1 cellular context compared by ENCODE assay signal in the genomic region with DNA sequence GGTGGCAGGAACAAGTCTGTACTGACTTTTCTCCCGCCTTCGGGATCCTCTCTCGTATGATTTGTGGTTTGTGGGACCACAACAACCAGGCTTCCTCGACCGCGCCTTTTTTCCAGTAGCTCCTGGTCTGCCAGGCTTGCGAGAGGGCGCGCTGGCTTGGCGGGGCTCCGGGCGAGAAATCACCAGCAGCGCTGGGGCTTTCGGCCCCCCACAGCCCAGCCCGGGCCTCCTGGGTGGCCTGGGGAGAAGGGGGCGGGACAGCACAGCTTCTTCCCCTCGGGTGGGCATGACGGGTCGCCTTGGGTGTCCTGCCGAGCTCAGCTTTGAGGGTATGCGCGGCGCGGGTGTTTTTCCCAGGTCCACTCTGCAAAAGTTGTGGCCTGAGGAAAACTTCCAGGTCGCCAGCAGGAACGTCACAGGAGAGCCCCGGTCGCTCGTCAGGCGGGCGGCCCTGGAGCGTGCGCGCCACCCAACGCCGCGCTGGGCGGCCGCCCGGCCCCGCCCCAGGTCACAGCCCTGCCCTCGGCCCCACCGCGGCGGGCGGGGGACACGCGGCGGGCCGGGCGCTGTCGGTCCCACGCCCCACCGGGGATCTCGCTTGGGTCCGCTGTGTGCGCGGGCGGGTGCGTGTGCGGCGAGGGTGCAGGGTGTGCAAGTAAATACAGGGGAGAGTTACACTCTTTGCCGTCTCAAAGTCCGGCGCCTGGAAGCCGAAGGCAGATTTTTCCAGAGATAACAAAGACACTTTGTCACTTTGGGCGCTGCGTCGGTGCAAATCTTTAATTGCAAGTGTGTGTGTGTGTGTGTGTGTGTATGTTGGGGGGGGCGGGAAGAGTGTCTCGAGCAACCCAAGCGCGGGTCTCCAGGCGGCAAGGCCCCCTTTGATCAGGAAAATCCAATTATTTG.
TF ChIP-seq lines count a peak whose summit lies in the region.

No MANE protein-coding gene starts in this region.

TF ChIP-seq in HepG2, 621 proteins besides CTCF, POLR2A, EP300 and RAD21 (continued from another document and continues in another):
- TF ChIP-seq, protein P1, sequence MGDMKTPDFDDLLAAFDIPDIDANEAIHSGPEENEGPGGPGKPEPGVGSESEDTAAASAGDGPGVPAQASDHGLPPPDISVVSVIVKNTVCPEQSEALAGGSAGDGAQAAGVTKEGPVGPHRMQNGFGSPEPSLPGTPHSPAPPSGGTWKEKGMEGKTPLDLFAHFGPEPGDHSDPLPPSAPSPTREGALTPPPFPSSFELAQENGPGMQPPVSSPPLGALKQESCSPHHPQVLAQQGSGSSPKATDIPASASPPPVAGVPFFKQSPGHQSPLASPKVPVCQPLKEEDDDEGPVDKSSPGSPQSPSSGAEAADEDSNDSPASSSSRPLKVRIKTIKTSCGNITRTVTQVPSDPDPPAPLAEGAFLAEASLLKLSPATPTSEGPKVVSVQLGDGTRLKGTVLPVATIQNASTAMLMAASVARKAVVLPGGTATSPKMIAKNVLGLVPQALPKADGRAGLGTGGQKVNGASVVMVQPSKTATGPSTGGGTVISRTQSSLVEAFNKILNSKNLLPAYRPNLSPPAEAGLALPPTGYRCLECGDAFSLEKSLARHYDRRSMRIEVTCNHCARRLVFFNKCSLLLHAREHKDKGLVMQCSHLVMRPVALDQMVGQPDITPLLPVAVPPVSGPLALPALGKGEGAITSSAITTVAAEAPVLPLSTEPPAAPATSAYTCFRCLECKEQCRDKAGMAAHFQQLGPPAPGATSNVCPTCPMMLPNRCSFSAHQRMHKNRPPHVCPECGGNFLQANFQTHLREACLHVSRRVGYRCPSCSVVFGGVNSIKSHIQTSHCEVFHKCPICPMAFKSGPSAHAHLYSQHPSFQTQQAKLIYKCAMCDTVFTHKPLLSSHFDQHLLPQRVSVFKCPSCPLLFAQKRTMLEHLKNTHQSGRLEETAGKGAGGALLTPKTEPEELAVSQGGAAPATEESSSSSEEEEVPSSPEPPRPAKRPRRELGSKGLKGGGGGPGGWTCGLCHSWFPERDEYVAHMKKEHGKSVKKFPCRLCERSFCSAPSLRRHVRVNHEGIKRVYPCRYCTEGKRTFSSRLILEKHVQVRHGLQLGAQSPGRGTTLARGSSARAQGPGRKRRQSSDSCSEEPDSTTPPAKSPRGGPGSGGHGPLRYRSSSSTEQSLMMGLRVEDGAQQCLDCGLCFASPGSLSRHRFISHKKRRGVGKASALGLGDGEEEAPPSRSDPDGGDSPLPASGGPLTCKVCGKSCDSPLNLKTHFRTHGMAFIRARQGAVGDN (CRISPR knock-in tag; IDR thresholded peaks at IDR 0.05): peak; percentile 46
- TF ChIP-seq ZNF3 (CRISPR knock-in tag; IDR thresholded peaks at IDR 0.05) (no peak), SP2 (CRISPR knock-in tag; IDR thresholded peaks at IDR 0.05) (peak; percentile 15; the same call in 1 of the 2 replicates), ZNF260 (CRISPR knock-in tag; IDR thresholded peaks at IDR 0.05; ENCODE audit: borderline replicate concordance, low read depth) (no peak), ZFY (CRISPR knock-in tag; IDR thresholded peaks at IDR 0.05) (peak; percentile 48), PHF8 (CRISPR knock-in tag; IDR thresholded peaks at IDR 0.05) (no peak; the same call in none of the 2 replicates), POLR2AphosphoS5 (IDR thresholded peaks at IDR 0.05; ENCODE audit: low read depth, low read length) (peak; percentile 81), GLI4 (CRISPR knock-in tag; IDR thresholded peaks at IDR 0.05; ENCODE audit: borderline replicate concordance) (no peak), TRIM24 (CRISPR knock-in tag; IDR thresholded peaks at IDR 0.05) (peak; percentile 84), HNF4A (CRISPR knock-in tag; IDR thresholded peaks at IDR 0.05) (peak; percentile 64; the same call in 1 of the 2 replicates), NRL (CRISPR knock-in tag; IDR thresholded peaks at IDR 0.05; ENCODE audit: borderline replicate concordance) (no peak; the same call in 1 of the 2 replicates), ZNF772 (CRISPR knock-in tag; IDR thresholded peaks at IDR 0.05) (no peak; the same call in 1 of the 2 replicates), KAT7 (CRISPR knock-in tag; IDR thresholded peaks at IDR 0.05; ENCODE audit: borderline replicate concordance) (no peak), ZNF768 (CRISPR knock-in tag; IDR thresholded peaks at IDR 0.05) (peak; percentile 72; the same call in 1 of the 2 replicates)
- TF ChIP-seq, protein P2, sequence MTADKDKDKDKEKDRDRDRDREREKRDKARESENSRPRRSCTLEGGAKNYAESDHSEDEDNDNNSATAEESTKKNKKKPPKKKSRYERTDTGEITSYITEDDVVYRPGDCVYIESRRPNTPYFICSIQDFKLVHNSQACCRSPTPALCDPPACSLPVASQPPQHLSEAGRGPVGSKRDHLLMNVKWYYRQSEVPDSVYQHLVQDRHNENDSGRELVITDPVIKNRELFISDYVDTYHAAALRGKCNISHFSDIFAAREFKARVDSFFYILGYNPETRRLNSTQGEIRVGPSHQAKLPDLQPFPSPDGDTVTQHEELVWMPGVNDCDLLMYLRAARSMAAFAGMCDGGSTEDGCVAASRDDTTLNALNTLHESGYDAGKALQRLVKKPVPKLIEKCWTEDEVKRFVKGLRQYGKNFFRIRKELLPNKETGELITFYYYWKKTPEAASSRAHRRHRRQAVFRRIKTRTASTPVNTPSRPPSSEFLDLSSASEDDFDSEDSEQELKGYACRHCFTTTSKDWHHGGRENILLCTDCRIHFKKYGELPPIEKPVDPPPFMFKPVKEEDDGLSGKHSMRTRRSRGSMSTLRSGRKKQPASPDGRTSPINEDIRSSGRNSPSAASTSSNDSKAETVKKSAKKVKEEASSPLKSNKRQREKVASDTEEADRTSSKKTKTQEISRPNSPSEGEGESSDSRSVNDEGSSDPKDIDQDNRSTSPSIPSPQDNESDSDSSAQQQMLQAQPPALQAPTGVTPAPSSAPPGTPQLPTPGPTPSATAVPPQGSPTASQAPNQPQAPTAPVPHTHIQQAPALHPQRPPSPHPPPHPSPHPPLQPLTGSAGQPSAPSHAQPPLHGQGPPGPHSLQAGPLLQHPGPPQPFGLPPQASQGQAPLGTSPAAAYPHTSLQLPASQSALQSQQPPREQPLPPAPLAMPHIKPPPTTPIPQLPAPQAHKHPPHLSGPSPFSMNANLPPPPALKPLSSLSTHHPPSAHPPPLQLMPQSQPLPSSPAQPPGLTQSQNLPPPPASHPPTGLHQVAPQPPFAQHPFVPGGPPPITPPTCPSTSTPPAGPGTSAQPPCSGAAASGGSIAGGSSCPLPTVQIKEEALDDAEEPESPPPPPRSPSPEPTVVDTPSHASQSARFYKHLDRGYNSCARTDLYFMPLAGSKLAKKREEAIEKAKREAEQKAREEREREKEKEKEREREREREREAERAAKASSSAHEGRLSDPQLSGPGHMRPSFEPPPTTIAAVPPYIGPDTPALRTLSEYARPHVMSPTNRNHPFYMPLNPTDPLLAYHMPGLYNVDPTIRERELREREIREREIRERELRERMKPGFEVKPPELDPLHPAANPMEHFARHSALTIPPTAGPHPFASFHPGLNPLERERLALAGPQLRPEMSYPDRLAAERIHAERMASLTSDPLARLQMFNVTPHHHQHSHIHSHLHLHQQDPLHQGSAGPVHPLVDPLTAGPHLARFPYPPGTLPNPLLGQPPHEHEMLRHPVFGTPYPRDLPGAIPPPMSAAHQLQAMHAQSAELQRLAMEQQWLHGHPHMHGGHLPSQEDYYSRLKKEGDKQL (CRISPR knock-in tag; IDR thresholded peaks at IDR 0.05; ENCODE audit: low read depth): no peak
- TF ChIP-seq, protein P3, sequence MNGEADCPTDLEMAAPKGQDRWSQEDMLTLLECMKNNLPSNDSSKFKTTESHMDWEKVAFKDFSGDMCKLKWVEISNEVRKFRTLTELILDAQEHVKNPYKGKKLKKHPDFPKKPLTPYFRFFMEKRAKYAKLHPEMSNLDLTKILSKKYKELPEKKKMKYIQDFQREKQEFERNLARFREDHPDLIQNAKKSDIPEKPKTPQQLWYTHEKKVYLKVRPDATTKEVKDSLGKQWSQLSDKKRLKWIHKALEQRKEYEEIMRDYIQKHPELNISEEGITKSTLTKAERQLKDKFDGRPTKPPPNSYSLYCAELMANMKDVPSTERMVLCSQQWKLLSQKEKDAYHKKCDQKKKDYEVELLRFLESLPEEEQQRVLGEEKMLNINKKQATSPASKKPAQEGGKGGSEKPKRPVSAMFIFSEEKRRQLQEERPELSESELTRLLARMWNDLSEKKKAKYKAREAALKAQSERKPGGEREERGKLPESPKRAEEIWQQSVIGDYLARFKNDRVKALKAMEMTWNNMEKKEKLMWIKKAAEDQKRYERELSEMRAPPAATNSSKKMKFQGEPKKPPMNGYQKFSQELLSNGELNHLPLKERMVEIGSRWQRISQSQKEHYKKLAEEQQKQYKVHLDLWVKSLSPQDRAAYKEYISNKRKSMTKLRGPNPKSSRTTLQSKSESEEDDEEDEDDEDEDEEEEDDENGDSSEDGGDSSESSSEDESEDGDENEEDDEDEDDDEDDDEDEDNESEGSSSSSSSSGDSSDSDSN (CRISPR knock-in tag; IDR thresholded peaks at IDR 0.05): no peak; the same call in 1 of the 2 replicates
- TF ChIP-seq, protein P4, sequence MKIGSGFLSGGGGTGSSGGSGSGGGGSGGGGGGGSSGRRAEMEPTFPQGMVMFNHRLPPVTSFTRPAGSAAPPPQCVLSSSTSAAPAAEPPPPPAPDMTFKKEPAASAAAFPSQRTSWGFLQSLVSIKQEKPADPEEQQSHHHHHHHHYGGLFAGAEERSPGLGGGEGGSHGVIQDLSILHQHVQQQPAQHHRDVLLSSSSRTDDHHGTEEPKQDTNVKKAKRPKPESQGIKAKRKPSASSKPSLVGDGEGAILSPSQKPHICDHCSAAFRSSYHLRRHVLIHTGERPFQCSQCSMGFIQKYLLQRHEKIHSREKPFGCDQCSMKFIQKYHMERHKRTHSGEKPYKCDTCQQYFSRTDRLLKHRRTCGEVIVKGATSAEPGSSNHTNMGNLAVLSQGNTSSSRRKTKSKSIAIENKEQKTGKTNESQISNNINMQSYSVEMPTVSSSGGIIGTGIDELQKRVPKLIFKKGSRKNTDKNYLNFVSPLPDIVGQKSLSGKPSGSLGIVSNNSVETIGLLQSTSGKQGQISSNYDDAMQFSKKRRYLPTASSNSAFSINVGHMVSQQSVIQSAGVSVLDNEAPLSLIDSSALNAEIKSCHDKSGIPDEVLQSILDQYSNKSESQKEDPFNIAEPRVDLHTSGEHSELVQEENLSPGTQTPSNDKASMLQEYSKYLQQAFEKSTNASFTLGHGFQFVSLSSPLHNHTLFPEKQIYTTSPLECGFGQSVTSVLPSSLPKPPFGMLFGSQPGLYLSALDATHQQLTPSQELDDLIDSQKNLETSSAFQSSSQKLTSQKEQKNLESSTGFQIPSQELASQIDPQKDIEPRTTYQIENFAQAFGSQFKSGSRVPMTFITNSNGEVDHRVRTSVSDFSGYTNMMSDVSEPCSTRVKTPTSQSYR (CRISPR knock-in tag; IDR thresholded peaks at IDR 0.05; ENCODE audit: borderline replicate concordance): peak; percentile 82
- TF ChIP-seq, protein P5, sequence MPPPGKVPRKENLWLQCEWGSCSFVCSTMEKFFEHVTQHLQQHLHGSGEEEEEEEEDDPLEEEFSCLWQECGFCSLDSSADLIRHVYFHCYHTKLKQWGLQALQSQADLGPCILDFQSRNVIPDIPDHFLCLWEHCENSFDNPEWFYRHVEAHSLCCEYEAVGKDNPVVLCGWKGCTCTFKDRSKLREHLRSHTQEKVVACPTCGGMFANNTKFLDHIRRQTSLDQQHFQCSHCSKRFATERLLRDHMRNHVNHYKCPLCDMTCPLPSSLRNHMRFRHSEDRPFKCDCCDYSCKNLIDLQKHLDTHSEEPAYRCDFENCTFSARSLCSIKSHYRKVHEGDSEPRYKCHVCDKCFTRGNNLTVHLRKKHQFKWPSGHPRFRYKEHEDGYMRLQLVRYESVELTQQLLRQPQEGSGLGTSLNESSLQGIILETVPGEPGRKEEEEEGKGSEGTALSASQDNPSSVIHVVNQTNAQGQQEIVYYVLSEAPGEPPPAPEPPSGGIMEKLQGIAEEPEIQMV (CRISPR knock-in tag; IDR thresholded peaks at IDR 0.05; ENCODE audit: low read depth): peak; percentile 100
- TF ChIP-seq, protein P6, sequence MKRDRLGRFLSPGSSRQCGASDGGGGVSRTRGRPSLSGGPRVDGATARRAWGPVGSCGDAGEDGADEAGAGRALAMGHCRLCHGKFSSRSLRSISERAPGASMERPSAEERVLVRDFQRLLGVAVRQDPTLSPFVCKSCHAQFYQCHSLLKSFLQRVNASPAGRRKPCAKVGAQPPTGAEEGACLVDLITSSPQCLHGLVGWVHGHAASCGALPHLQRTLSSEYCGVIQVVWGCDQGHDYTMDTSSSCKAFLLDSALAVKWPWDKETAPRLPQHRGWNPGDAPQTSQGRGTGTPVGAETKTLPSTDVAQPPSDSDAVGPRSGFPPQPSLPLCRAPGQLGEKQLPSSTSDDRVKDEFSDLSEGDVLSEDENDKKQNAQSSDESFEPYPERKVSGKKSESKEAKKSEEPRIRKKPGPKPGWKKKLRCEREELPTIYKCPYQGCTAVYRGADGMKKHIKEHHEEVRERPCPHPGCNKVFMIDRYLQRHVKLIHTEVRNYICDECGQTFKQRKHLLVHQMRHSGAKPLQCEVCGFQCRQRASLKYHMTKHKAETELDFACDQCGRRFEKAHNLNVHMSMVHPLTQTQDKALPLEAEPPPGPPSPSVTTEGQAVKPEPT (CRISPR knock-in tag; IDR thresholded peaks at IDR 0.05; ENCODE audit: low read depth): no peak
- TF ChIP-seq, protein P7, sequence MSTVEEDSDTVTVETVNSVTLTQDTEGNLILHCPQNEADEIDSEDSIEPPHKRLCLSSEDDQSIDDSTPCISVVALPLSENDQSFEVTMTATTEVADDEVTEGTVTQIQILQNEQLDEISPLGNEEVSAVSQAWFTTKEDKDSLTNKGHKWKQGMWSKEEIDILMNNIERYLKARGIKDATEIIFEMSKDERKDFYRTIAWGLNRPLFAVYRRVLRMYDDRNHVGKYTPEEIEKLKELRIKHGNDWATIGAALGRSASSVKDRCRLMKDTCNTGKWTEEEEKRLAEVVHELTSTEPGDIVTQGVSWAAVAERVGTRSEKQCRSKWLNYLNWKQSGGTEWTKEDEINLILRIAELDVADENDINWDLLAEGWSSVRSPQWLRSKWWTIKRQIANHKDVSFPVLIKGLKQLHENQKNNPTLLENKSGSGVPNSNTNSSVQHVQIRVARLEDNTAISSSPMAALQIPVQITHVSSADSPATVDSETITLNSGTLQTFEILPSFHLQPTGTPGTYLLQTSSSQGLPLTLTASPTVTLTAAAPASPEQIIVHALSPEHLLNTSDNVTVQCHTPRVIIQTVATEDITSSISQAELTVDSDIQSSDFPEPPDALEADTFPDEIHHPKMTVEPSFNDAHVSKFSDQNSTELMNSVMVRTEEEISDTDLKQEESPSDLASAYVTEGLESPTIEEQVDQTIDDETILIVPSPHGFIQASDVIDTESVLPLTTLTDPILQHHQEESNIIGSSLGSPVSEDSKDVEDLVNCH (CRISPR knock-in tag; IDR thresholded peaks at IDR 0.05): peak; percentile 79; the same call in 1 of the 2 replicates
- TF ChIP-seq, protein P8, sequence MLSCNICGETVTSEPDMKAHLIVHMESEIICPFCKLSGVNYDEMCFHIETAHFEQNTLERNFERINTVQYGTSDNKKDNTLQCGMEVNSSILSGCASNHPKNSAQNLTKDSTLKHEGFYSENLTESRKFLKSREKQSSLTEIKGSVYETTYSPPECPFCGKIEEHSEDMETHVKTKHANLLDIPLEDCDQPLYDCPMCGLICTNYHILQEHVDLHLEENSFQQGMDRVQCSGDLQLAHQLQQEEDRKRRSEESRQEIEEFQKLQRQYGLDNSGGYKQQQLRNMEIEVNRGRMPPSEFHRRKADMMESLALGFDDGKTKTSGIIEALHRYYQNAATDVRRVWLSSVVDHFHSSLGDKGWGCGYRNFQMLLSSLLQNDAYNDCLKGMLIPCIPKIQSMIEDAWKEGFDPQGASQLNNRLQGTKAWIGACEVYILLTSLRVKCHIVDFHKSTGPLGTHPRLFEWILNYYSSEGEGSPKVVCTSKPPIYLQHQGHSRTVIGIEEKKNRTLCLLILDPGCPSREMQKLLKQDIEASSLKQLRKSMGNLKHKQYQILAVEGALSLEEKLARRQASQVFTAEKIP (CRISPR knock-in tag; IDR thresholded peaks at IDR 0.05; ENCODE audit: borderline replicate concordance): no peak
